Comparison of ENCODE assay signal across 8 cellular contexts in the genomic region with DNA sequence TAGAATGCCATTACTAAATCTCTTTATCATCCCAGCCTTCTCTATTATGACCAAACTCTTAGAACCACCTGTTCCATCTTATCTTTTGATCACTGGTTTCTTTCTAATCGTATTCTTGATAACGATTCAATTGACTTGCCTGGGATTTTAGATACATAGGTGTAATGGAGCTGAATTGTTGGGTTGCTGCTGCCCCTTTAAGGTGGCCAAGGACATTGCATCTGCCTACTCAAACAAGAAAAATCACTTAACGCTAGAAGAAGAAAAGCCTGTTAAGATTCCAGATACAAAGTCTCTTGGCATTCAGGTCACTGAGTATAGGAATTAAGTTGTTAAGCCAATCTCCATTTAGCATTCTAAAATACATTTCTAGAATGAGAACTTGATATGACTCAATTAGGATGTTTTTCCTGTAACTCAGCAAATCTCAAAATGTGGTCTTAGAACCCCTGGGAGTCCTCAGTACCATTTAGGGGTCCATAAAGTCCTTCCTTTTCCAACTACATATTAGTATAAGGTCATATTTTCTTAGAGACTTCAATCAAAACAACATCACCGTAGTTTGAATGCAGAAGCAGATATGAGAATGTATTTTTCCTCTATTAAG. TPM values are rescaled to one million over a fixed set of nuclear protein-coding genes. Genes with fewer than 3 reads are reported as not detected.
DNase-seq lines count a peak whose midpoint lies in the region; ATAC-seq and TF ChIP-seq lines count a peak whose summit lies in the region.

No MANE protein-coding gene starts in this region.

- peaks cover 2% of the 10 kb centered on the region for H3K27me3 Mint-ChIP-seq in activated CD8-positive, alpha-beta memory T cell treated with anti-CD3 and anti-CD28 coated beads, Interleukin-2, amount 10 ng/mL, durations not matched to agents 7 days and 5 days

- no peak overlapping the region for H3K4me2 ChIP-seq in SU-DHL-6 (ENCODE audit: low read depth, low read length, poor library complexity, severe bottlenecking)

- H3K27me3 ChIP-seq in SU-DHL-6 (ENCODE audit: low read length) (no peaks in the 10 kb centered on the region), foreskin keratinocyte (no peaks in the 10 kb centered on the region), ovary (no peaks in the 10 kb centered on the region)

- no peak overlapping the region for H3K27ac ChIP-seq in SU-DHL-6 (ENCODE audit: low read depth, low read length)
- H3K27ac ChIP-seq in foreskin keratinocyte: no peak overlapping the region
- H3K27ac ChIP-seq in ovary: no peak overlapping the region

- H3K4me3 ChIP-seq in SU-DHL-6 (ENCODE audit: insufficient read depth, low read length, poor library complexity, severe bottlenecking) (no peak overlapping the region), ovary (no peak overlapping the region)

- TF ChIP-seq POLR2A in ovary (IDR thresholded peaks at IDR 0.05): no peak

- H3K9me3 Mint-ChIP-seq in activated CD8-positive, alpha-beta memory T cell treated with anti-CD3 and anti-CD28 coated beads, Interleukin-2, amount 10 ng/mL, durations not matched to agents 7 days and 5 days (ENCODE audit: low read depth): no peaks in the 10 kb centered on the region

- CTCF ChIA-PET in activated CD8-positive, alpha-beta memory T cell treated with anti-CD3 and anti-CD28 coated beads, Interleukin-2, amount 10 ng/mL, durations not matched to agents 7 days and 5 days (lab: Charles Lee): no interaction called here

- H3K9ac ChIP-seq in SU-DHL-6 (ENCODE audit: low read length): no peak overlapping the region

- no peaks in the 10 kb centered on the region for H3K9me2 ChIP-seq in SU-DHL-6 (replicated peaks; ENCODE audit: insufficient read depth, low read length)

- TF ChIP-seq EP300 in ovary (IDR thresholded peaks at IDR 0.05): no peak

- TF ChIP-seq CTCF in SU-DHL-6 (IDR thresholded peaks at IDR 0.05; ENCODE audit: insufficient read depth, low read length, poor library complexity, severe bottlenecking) (peak; percentile 76), foreskin keratinocyte (conservative IDR thresholded peaks at IDR 0.05) (peak; percentile 85), ovary (IDR thresholded peaks at IDR 0.05) (peak; percentile 32 to 59 (median 57))

- intact Hi-C loops in ovary (cut with DNase I): no loop called here

- no peak for DNase-seq in activated CD8-positive, alpha-beta memory T cell treated with anti-CD3 and anti-CD28 coated beads, Interleukin-2, amount 10 ng/mL, durations not matched to agents 7 days and 5 days
- no peak for DNase-seq in activated CD8-positive, alpha-beta memory T cell treated with anti-CD3 and anti-CD28 coated beads for 24 hours
- peak; percentile 57 for DNase-seq in M059J (ENCODE audit: low read depth)
- peak; percentile 14 to 50 for DNase-seq in foreskin keratinocyte
- peak in 2 of 5 donors; percentile 25 to 43 for DNase-seq in ovary
- no peak for DNase-seq in CD1c-positive myeloid dendritic cell (ENCODE audit: extremely low spot score)
- DNase-seq in mesenteric fat pad (ENCODE audit: low spot score): no peak

- H3K36me3 ChIP-seq in SU-DHL-6 (ENCODE audit: low read length) (no peaks in the 10 kb centered on the region), ovary (no peaks in the 10 kb centered on the region)

- H2AFZ ChIP-seq in SU-DHL-6 (ENCODE audit: low read depth, low read length, severe bottlenecking): peak overlapping the region; percentile 14

- no peaks in the 10 kb centered on the region for H3F3A ChIP-seq in SU-DHL-6 (ENCODE audit: insufficient read depth)

- H3K27ac Mint-ChIP-seq in activated CD8-positive, alpha-beta memory T cell treated with anti-CD3 and anti-CD28 coated beads, Interleukin-2, amount 10 ng/mL, durations not matched to agents 7 days and 5 days: no peak overlapping the region

- H3K4me3 Mint-ChIP-seq in activated CD8-positive, alpha-beta memory T cell treated with anti-CD3 and anti-CD28 coated beads, Interleukin-2, amount 10 ng/mL, durations not matched to agents 7 days and 5 days: no peak overlapping the region

- H3K4me1 ChIP-seq in foreskin keratinocyte (no peaks in the 10 kb centered on the region), ovary (ENCODE audit: insufficient read depth) (no peaks in the 10 kb centered on the region)

- H3K79me2 ChIP-seq in SU-DHL-6 (ENCODE audit: insufficient read depth, low read length): no peaks in the 10 kb centered on the region

- no peaks in the 10 kb centered on the region for H4K20me1 ChIP-seq in SU-DHL-6 (ENCODE audit: low read depth, low read length)

- H3K9me3 ChIP-seq in SU-DHL-6 (ENCODE audit: insufficient read depth, low read length) (no peaks in the 10 kb centered on the region), ovary (no peaks in the 10 kb centered on the region)

- 9 to 16% (median 15%) methylated on average over 4 of the region's 4 CpGs for WGBS in ovary, 3 donors

- H3K4me1 Mint-ChIP-seq in activated CD8-positive, alpha-beta memory T cell treated with anti-CD3 and anti-CD28 coated beads, Interleukin-2, amount 10 ng/mL, durations not matched to agents 7 days and 5 days: no peaks in the 10 kb centered on the region

- ATAC-seq in activated CD8-positive, alpha-beta memory T cell treated with anti-CD3 and anti-CD28 coated beads, Interleukin-2, amount 10 ng/mL, durations not matched to agents 7 days and 5 days: peak; percentile 39
- peak; percentile 74 for ATAC-seq in foreskin keratinocyte

- H3K36me3 Mint-ChIP-seq in activated CD8-positive, alpha-beta memory T cell treated with anti-CD3 and anti-CD28 coated beads, Interleukin-2, amount 10 ng/mL, durations not matched to agents 7 days and 5 days: no peaks in the 10 kb centered on the region

RNA-seq across cellular contexts. Expression of a gene that starts 12.4 kb away (rescaled TPM):
- 1 to 10 TPM; 1.4 to 2.7 TPM for total RNA-seq in activated CD8-positive, alpha-beta memory T cell treated with anti-CD3 and anti-CD28 coated beads, Interleukin-2, amount 10 ng/mL, durations not matched to agents 7 days and 5 days
- 6.0 and 10.4 TPM in 2 replicates for total RNA-seq in M059J (2014; rRNA removed; shearing (Covaris generic))
- total RNA-seq in foreskin keratinocyte (3.2 and 5.3 TPM in 2 replicates), ovary (10 to 100 TPM in 3 of 7 donors, 1 to 10 TPM in 4; 2.4 to 21.5 (median 8.7) TPM), mesenteric fat pad (15.4 TPM)
- polyA plus RNA-seq in foreskin keratinocyte (2.4 and 3.9 TPM in 2 replicates), ovary (10 to 100 TPM; 13.3 to 66.2 TPM)

Comparison
In these comparisons a context has a peak if more than half of its experiments do, and no peak if none do; other contexts are left out.
1. DNase-seq: peak in M059J (single experiment) and foreskin keratinocyte (2 of 2); none in activated CD8-positive, alpha-beta memory T cell treated with anti-CD3 and anti-CD28 coated beads, Interleukin-2, amount 10 ng/mL, durations not matched to agents 7 days and 5 days (single experiment), activated CD8-positive, alpha-beta memory T cell treated with anti-CD3 and anti-CD28 coated beads for 24 hours (single experiment), CD1c-positive myeloid dendritic cell (single experiment) and mesenteric fat pad (single experiment).
2. Peak in every context shown above with its lines, with median percentiles within 50 percentile points of each other: CTCF ChIP-seq.